Comparison of ENCODE assay signal across 7 cellular contexts in genomic region chr12:48788852-48789775, GRCh38. TPM values are rescaled to one million over a fixed set of nuclear protein-coding genes. Genes with fewer than 3 reads are reported as not detected.
DNase-seq lines count a peak whose midpoint lies in the region; ATAC-seq and TF ChIP-seq lines count a peak whose summit lies in the region.

Gene ADCY6 (minus strand): TSS chr12:48789089. CDS start chr12:48783434, 5,655 bp downstream.

- peak within 1 kb of the TSS; percentile 95 for H3K4me2 ChIP-seq in SK-N-SH

- H3K79me2 ChIP-seq in SK-N-SH (ENCODE audit: insufficient read depth), result peaks cover 44% of the 10 kb centered on the region

- H3K4me1 ChIP-seq in SK-N-SH (ENCODE audit: control insufficient read depth in 1 of 2, insufficient read depth in 2 of 2, low read depth in 1 of 2, low read length in 1 of 2), result peaks cover 0 to 19% of the 10 kb centered on the region in 2 experiments; a peak in 1 of 4 replicates
- H3K4me1 ChIP-seq in endodermal cell (ENCODE audit: control insufficient read depth, insufficient read depth, low read length), result no peaks in the 10 kb centered on the region
- H3K4me1 ChIP-seq in lung (ENCODE audit: control insufficient read depth in 2 of 2, insufficient read depth in 2 of 2, low read length in 2 of 2), result peaks cover 14 to 19% of the 10 kb centered on the region in 2 donors

- no peak for TF ChIP-seq CTCF in SK-N-SH (IDR thresholded peaks at IDR 0.05)
- no peak for TF ChIP-seq CTCF in endodermal cell (conservative IDR thresholded peaks at IDR 0.05)
- no peak for TF ChIP-seq CTCF in lung (IDR thresholded peaks at IDR 0.05; ENCODE audit: control extremely low read depth, extremely low read depth)

- no peaks in the 10 kb centered on the region for H3K9me3 Mint-ChIP-seq in endodermal cell

- TF ChIP-seq RAD21 in SK-N-SH (IDR thresholded peaks at IDR 0.05; ENCODE audit: low read length), result no peak

- H3K4me3 ChIP-seq in SK-N-SH (ENCODE audit: low read depth in 2 of 2, low read length in 1 of 2), result peak within 1 kb of the TSS; percentile 69 to 82
- peak within 1 kb of the TSS; percentile 85 for H3K4me3 ChIP-seq in endodermal cell (ENCODE audit: low read length)
- H3K4me3 ChIP-seq in lung, result peak within 1 kb of the TSS; percentile 81

- peak within 1 kb of the TSS; percentile 83 for H3K9ac ChIP-seq in SK-N-SH
- peak within 1 kb of the TSS; percentile 60 for H3K9ac ChIP-seq in endodermal cell (ENCODE audit: extremely low read depth, low read length, poor library complexity, severe bottlenecking)

- H3K4me3 Mint-ChIP-seq in endodermal cell, result peak within 1 kb of the TSS; percentile 83

- WGBS in SK-N-SH (ENCODE audit: low lambda C conversion rate), result 2% methylated on average over 63 of the region's 86 CpGs
- WGBS in endodermal cell (ENCODE audit: insufficient coverage in 1 of 2, insufficient read length in 1 of 2), 2 experiments, result 0% methylated on average over 13 to 86 of the region's 86 CpGs
- 1% methylated on average over 68 to 86 of the region's 86 CpGs for WGBS in lung, 2 donors

- no peaks in the 10 kb centered on the region for H3K36me3 ChIP-seq in SK-N-SH (replicated peaks in 1 of 2; ENCODE audit: control insufficient read depth in 1 of 2, insufficient read depth in 2 of 2, low read length in 1 of 2)
- no peaks in the 10 kb centered on the region for H3K36me3 ChIP-seq in endodermal cell (ENCODE audit: control insufficient read depth, insufficient read depth, low read length)
- H3K36me3 ChIP-seq in lung (ENCODE audit: control insufficient read depth in 2 of 2, insufficient read depth in 2 of 2, low read length in 2 of 2), result no peaks in the 10 kb centered on the region

- H4K20me1 ChIP-seq in SK-N-SH (ENCODE audit: insufficient read depth), result no peaks in the 10 kb centered on the region

- no peaks in the 10 kb centered on the region for H3F3A ChIP-seq in SK-N-SH (replicated peaks; ENCODE audit: insufficient read depth)

- DNase-seq in G401 (ENCODE audit: low spot score) (peak; percentile 84), SK-N-SH (peak; percentile 96), endodermal cell (peak; percentile 96), lung (ENCODE audit: low spot score) (peak; percentile 80)

- H3K27ac ChIP-seq in SK-N-SH (ENCODE audit: low read depth in 2 of 2, low read length in 1 of 2), result peak within 1 kb of the TSS; percentile 33 to 72; a peak in 3 of 4 replicates
- H3K27ac ChIP-seq in endodermal cell (ENCODE audit: low read depth, low read length), result peak within 1 kb of the TSS; percentile 38
- H3K27ac ChIP-seq in lung (ENCODE audit: low read depth in 1 of 2, low read length in 1 of 2), result peak within 1 kb of the TSS; percentile 91 to 92
- no peak within 1 kb of the TSS for H3K27ac ChIP-seq in temporal lobe (ENCODE audit: low read depth, low read length)

- peak within 1 kb of the TSS; percentile 92 for H3K27ac Mint-ChIP-seq in endodermal cell

- no peaks in the 10 kb centered on the region for H3K36me3 Mint-ChIP-seq in endodermal cell (ENCODE audit: low read depth)

- H2AFZ ChIP-seq in SK-N-SH (ENCODE audit: low read depth), result peak within 1 kb of the TSS; percentile 98; the same call in 1 of the 2 replicates

- no peak for TF ChIP-seq EP300 in SK-N-SH (IDR thresholded peaks at IDR 0.05; ENCODE audit: borderline replicate concordance in 1 of 2, low read depth in 1 of 2, low read length in 1 of 2)

- H3K9me3 ChIP-seq in SK-N-SH, result no peaks in the 10 kb centered on the region
- no peaks in the 10 kb centered on the region for H3K9me3 ChIP-seq in endodermal cell (ENCODE audit: control insufficient read depth, low read length)
- H3K9me3 ChIP-seq in lung (ENCODE audit: control insufficient read depth in 2 of 2, insufficient read depth in 1 of 2, low read length in 1 of 2), result no peaks in the 10 kb centered on the region

- CTCF ChIA-PET in SK-N-SH (lab: Yijun Ruan, JAX), result interaction anchor here (0.9 to 15.6 kb wide), 7 partner anchors 7 to 64 kb away, joined by 3 to 234 read pairs (median 3); no protein-coding TSS in a partner anchor

- in situ Hi-C loops in G401 (cut with HindIII; ENCODE audit: low sequenced_read_pairs), result no loop called here

- peak; percentile 56 for ATAC-seq in HG03175 (IDR thresholded peaks at IDR 0.05; ENCODE audit: unreplicated experiment)
- peak; percentile 86 for ATAC-seq in lung (ENCODE audit: insufficient read depth, low FRiP score)
- no peak for ATAC-seq in HG03025 (IDR thresholded peaks at IDR 0.05; ENCODE audit: low FRiP score, unreplicated experiment)

- H3K4me1 Mint-ChIP-seq in endodermal cell, result peaks cover 19% of the 10 kb centered on the region

- H3K9me2 ChIP-seq in SK-N-SH, result no peaks in the 10 kb centered on the region

- H3K27me3 Mint-ChIP-seq in endodermal cell (ENCODE audit: insufficient read depth), result peaks cover 17% of the 10 kb centered on the region

- H3K27me3 ChIP-seq in SK-N-SH (ENCODE audit: insufficient read depth) (no peaks in the 10 kb centered on the region), endodermal cell (ENCODE audit: control insufficient read depth, insufficient read depth, low read length, poor library complexity, severe bottlenecking) (no peaks in the 10 kb centered on the region), lung (ENCODE audit: control insufficient read depth, insufficient read depth) (no peaks in the 10 kb centered on the region)

- POLR2A ChIA-PET in SK-N-SH (lab: Yijun Ruan, JAX), result interaction anchor here (0.5 to 1.4 kb wide), 3 partner anchors 9 to 1047 kb away, joined by 3 to 4 read pairs (median 3); partner anchors contain the start of gene DDX23

TF ChIP-seq in SK-N-SH, 30 proteins besides CTCF, POLR2A, EP300 and RAD21 (continues in another document):
- no peak for TF ChIP-seq GATA2 (CRISPR knock-in tag; IDR thresholded peaks at IDR 0.05)
- TF ChIP-seq FOXJ3 (CRISPR knock-in tag; IDR thresholded peaks at IDR 0.05), result no peak
- no peak for TF ChIP-seq USF1 (IDR thresholded peaks at IDR 0.05; ENCODE audit: borderline replicate concordance, low read depth)
- no peak for TF ChIP-seq MEF2A (IDR thresholded peaks at IDR 0.05; ENCODE audit: borderline replicate concordance, low read depth)
- no peak for TF ChIP-seq ELF1 (IDR thresholded peaks at IDR 0.05)
- no peak for TF ChIP-seq TEAD4 (IDR thresholded peaks at IDR 0.05; ENCODE audit: borderline replicate concordance, insufficient read depth)
- TF ChIP-seq POLR2AphosphoS5 (IDR thresholded peaks at IDR 0.05; ENCODE audit: low read depth, low read length), result 0 out of 2 replicates have a peak, but pooled peaks have one; percentile 7
- peak; percentile 82 for TF ChIP-seq CHD2 (IDR thresholded peaks at IDR 0.05; ENCODE audit: low read length, partially characterized antibody)
- TF ChIP-seq NRF1 (IDR thresholded peaks at IDR 0.05; ENCODE audit: low read depth, low read length), result peak; percentile 55
- TF ChIP-seq MAX (IDR thresholded peaks at IDR 0.05; ENCODE audit: low read depth), result peak; percentile 44; the same call in 1 of the 2 replicates
- TF ChIP-seq RFX5 (IDR thresholded peaks at IDR 0.05; ENCODE audit: low read length), result no peak
- TF ChIP-seq TCF12 (IDR thresholded peaks at IDR 0.05), result peak; percentile 6; the same call in 1 of the 2 replicates
- TF ChIP-seq RXRA (IDR thresholded peaks at IDR 0.05; ENCODE audit: borderline replicate concordance, low read depth), result no peak
- TF ChIP-seq FOXM1 (IDR thresholded peaks at IDR 0.05; ENCODE audit: low read depth), result no peak
- TF ChIP-seq FOSL2 (IDR thresholded peaks at IDR 0.05; ENCODE audit: borderline replicate concordance, low read depth), result no peak
- TF ChIP-seq RCOR1 (IDR thresholded peaks at IDR 0.05; ENCODE audit: low read length), result no peak
- 0 out of 2 replicates have a peak, but pooled peaks have one; percentile 46 for TF ChIP-seq TAF1 (IDR thresholded peaks at IDR 0.05; ENCODE audit: borderline replicate concordance, low read depth, low read length)
- TF ChIP-seq GABPA (IDR thresholded peaks at IDR 0.05; ENCODE audit: low read depth), result peak; percentile 77
- no peak for TF ChIP-seq ZBTB33 (IDR thresholded peaks at IDR 0.05; ENCODE audit: borderline replicate concordance, low read depth)
- no peak for TF ChIP-seq JUND (IDR thresholded peaks at IDR 0.05)

RNA-seq across cellular contexts. Expression of gene ADCY6, which starts in this region (rescaled TPM):
- total RNA-seq in G401 (2014; rRNA removed; shearing (Covaris generic)), result 23.1 and 29.8 TPM in 2 replicates
- polyA plus RNA-seq in SK-N-SH (2012; rRNA removed) (36.0 and 46.4 TPM in 2 replicates), lung (10 to 100 TPM; 14.4 to 19.0 TPM)
- polyA plus RNA-seq in SK-N-SH (2012; cell fraction: cytosol; rRNA removed), result 17.8 and 26.1 TPM in 2 replicates
- 126 and 137 TPM in 2 replicates for polyA plus RNA-seq in SK-N-SH (2012; cell fraction: nucleus; rRNA removed)
- total RNA-seq in endodermal cell (10 to 100 TPM; 52.8 to 58.6 TPM), lung (10 to 100 TPM; 33.4 to 37.0 TPM), temporal lobe (28.8 TPM)
- polyA plus RNA-seq in endodermal cell (2013, experiment 1 of 2), result 41.9 TPM
- polyA plus RNA-seq in endodermal cell (2013, experiment 2 of 2), result 38.2 TPM
